8 cellular contexts compared by ENCODE assay signal in the genomic region with DNA sequence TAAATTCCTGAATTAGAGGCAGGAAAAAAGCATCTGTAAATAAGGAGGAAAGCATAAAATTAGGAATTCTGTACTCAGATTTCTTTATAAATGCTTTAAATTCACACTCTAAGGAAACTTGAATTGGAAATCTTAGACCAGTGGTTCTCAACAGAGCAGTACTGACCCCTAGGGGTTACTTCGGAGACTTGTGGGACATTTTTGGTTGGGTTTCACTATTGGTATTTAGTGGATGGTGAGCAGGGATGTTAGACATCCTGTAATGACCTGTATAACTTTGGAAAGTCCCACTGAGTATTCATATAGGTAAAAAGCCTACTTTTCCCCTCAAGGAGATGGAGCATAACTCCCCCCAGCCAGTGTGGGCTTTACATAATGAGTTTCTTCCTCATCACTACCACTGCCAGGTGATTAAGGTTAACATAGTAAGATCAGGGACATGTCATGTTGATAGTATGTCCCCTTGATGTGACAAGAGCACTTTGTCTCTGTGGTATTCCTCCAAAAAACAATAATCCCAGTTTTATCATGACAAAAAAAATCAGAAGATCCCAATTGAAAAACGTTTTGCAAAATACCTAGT. TPM values are rescaled to one million over a fixed set of nuclear protein-coding genes. Genes with fewer than 3 reads are reported as not detected.
DNase-seq lines count a peak whose midpoint lies in the region; ATAC-seq, FAIRE-seq and TF ChIP-seq lines count a peak whose summit lies in the region.

No MANE protein-coding gene starts in this region.

- no peak for TF ChIP-seq CTCF in activated B cell treated with CpG ODN at 0.5 μM for 24 hours (IDR thresholded peaks at IDR 0.05)

- no peak overlapping the region for H3K27ac Mint-ChIP-seq in activated B cell treated with CpG ODN at 0.5 μM for 24 hours
- H3K27ac Mint-ChIP-seq in natural killer cell treated with Interleukin-12 subunit alpha and Interleukin-12 subunit beta and Interleukin-15 and Interleukin-18, amount 100 ng/mL, for 72 hours: peak overlapping the region; percentile 35 to 42

- H3K9me3 Mint-ChIP-seq in activated B cell treated with CpG ODN at 0.5 μM for 24 hours: peaks cover 5% of the 10 kb centered on the region
- no peaks in the 10 kb centered on the region for H3K9me3 Mint-ChIP-seq in natural killer cell treated with Interleukin-12 subunit alpha and Interleukin-12 subunit beta and Interleukin-15 and Interleukin-18, amount 100 ng/mL, for 72 hours

- no peak overlapping the region for H3K4me3 Mint-ChIP-seq in activated B cell treated with CpG ODN at 0.5 μM for 24 hours
- peak overlapping the region; percentile 43 for H3K4me3 Mint-ChIP-seq in natural killer cell treated with Interleukin-12 subunit alpha and Interleukin-12 subunit beta and Interleukin-15 and Interleukin-18, amount 100 ng/mL, for 72 hours

- peaks cover 41% of the 10 kb centered on the region for H3K4me1 Mint-ChIP-seq in activated B cell treated with CpG ODN at 0.5 μM for 24 hours
- H3K4me1 Mint-ChIP-seq in natural killer cell treated with Interleukin-12 subunit alpha and Interleukin-12 subunit beta and Interleukin-15 and Interleukin-18, amount 100 ng/mL, for 72 hours (ENCODE audit: low read depth in 2 of 2): peaks cover 29 to 33% of the 10 kb centered on the region in 2 donors

- intact Hi-C loops in activated B cell treated with CpG ODN at 0.5 μM for 24 hours (cut with micrococcal nuclease): loop anchor here (2.0 to 10.0 kb wide), 7 partner anchors 33 to 1347 kb away; a partner anchor contains a TSS

- POLR2A ChIA-PET in activated B cell treated with CpG ODN at 0.5 μM for 24 hours (lab: Charles Lee): interaction anchor here (0.6 kb wide), 1 partner anchor 33 kb away, joined by 3 read pairs; no protein-coding TSS in a partner anchor

- CTCF ChIA-PET in activated B cell treated with CpG ODN at 0.5 μM for 24 hours (lab: Charles Lee): interaction anchor here (1.6 kb wide), 1 partner anchor 14 kb away, joined by 3 read pairs; no protein-coding TSS in a partner anchor

- H3K36me3 Mint-ChIP-seq in activated B cell treated with CpG ODN at 0.5 μM for 24 hours (ENCODE audit: low read depth): peaks cover 25% of the 10 kb centered on the region
- peaks cover 19% of the 10 kb centered on the region for H3K36me3 Mint-ChIP-seq in natural killer cell treated with Interleukin-12 subunit alpha and Interleukin-12 subunit beta and Interleukin-15 and Interleukin-18, amount 100 ng/mL, for 72 hours

- TF ChIP-seq POLR2A in GM12891 (IDR thresholded peaks at IDR 0.05; ENCODE audit: low read depth, low read length) (no peak), erythroblast (IDR thresholded peaks at IDR 0.05; ENCODE audit: low read length) (no peak)

- ATAC-seq in HG02678 (IDR thresholded peaks at IDR 0.05; ENCODE audit: unreplicated experiment) (peak; percentile 75), activated B cell treated with CpG ODN at 0.5 μM for 24 hours (ENCODE audit: low read depth) (peak; percentile 66), HG03025 (IDR thresholded peaks at IDR 0.05; ENCODE audit: low FRiP score, unreplicated experiment) (no peak)
- ATAC-seq in natural killer cell treated with Interleukin-12 subunit alpha and Interleukin-12 subunit beta and Interleukin-15 and Interleukin-18, amount 100 ng/mL, for 72 hours: peak; percentile 93 to 95

- peak; percentile 78 for FAIRE-seq in GM12891 (lab: Jason Lieb, UNC)

- DNase-seq in AML-193 (lab: John Stamatoyannopoulos, UW): peak; percentile 74 to 80
- no peak for DNase-seq in GM12891 (ENCODE audit: insufficient read length, low spot score)
- peak; percentile 72 for DNase-seq in NCI-H2029 treated with DMSO at 0.1 percent for 48 hours (lab: John Stamatoyannopoulos, UW)
- DNase-seq in activated B cell treated with CpG ODN at 0.5 μM for 24 hours: no peak
- peak; percentile 41 to 62 for DNase-seq in erythroblast (lab: John Stamatoyannopoulos, UW)
- no peak for DNase-seq in natural killer cell treated with Interleukin-12 subunit alpha and Interleukin-12 subunit beta and Interleukin-15 and Interleukin-18, amount 100 ng/mL, for 72 hours (ENCODE audit: low spot score)

- H3K27me3 Mint-ChIP-seq in activated B cell treated with CpG ODN at 0.5 μM for 24 hours: no peaks in the 10 kb centered on the region
- H3K27me3 Mint-ChIP-seq in natural killer cell treated with Interleukin-12 subunit alpha and Interleukin-12 subunit beta and Interleukin-15 and Interleukin-18, amount 100 ng/mL, for 72 hours: no peaks in the 10 kb centered on the region

TF ChIP-seq in GM12891, 5 proteins besides CTCF, POLR2A, EP300 and RAD21:
- no peak for TF ChIP-seq SPI1 (IDR thresholded peaks at IDR 0.05; ENCODE audit: low read depth, low read length)
- no peak for TF ChIP-seq PAX5 (IDR thresholded peaks at IDR 0.05; ENCODE audit: insufficient read depth, low read length, severe bottlenecking)
- no peak for TF ChIP-seq TAF1 (IDR thresholded peaks at IDR 0.05; ENCODE audit: low read depth, low read length)
- TF ChIP-seq POU2F2 (IDR thresholded peaks at IDR 0.05; ENCODE audit: low read depth, low read length): no peak
- TF ChIP-seq POLR2AphosphoS5 (IDR thresholded peaks at IDR 0.05; ENCODE audit: low read depth, low read length): no peak

RNA-seq across cellular contexts. Expression of a gene that starts 31.0 kb away (rescaled TPM):
- polyA plus RNA-seq in GM12891 (2012; ENCODE audit: low read depth, missing spikeins): 108 TPM
- total RNA-seq in activated B cell treated with CpG ODN at 0.5 μM for 24 hours: 52.0 and 52.4 TPM in 2 replicates
- 100 to 1,000 TPM in 1 of 2 donors, 10 to 100 TPM in 1; 83.4 to 127 TPM for total RNA-seq in natural killer cell treated with Interleukin-12 subunit alpha and Interleukin-12 subunit beta and Interleukin-15 and Interleukin-18, amount 100 ng/mL, for 72 hours

RNA-seq across cellular contexts. Expression of a gene that starts 32.2 kb away (rescaled TPM):
- polyA plus RNA-seq in GM12891 (2012; ENCODE audit: low read depth, missing spikeins): 2.4 TPM
- 19.4 and 25.7 TPM in 2 replicates for total RNA-seq in activated B cell treated with CpG ODN at 0.5 μM for 24 hours
- total RNA-seq in natural killer cell treated with Interleukin-12 subunit alpha and Interleukin-12 subunit beta and Interleukin-15 and Interleukin-18, amount 100 ng/mL, for 72 hours: 10 to 100 TPM; 27.7 to 34.2 TPM

RNA-seq across cellular contexts. Expression of a gene that starts 43.1 kb away (rescaled TPM):
- polyA plus RNA-seq in GM12891 (2012; ENCODE audit: low read depth, missing spikeins): 0.21 TPM
- total RNA-seq in activated B cell treated with CpG ODN at 0.5 μM for 24 hours: 1.1 and 2.0 TPM in 2 replicates
- under 1 TPM; 0.12 to 0.22 TPM for total RNA-seq in natural killer cell treated with Interleukin-12 subunit alpha and Interleukin-12 subunit beta and Interleukin-15 and Interleukin-18, amount 100 ng/mL, for 72 hours

Comparison
In these comparisons a context has a peak if more than half of its experiments do, and no peak if none do; other contexts are left out.
1. DNase-seq: peak in AML-193 (2 of 2), NCI-H2029 treated with DMSO at 0.1 percent for 48 hours (single experiment) and erythroblast (2 of 2); none in GM12891 (single experiment), activated B cell treated with CpG ODN at 0.5 μM for 24 hours (single experiment) and natural killer cell treated with Interleukin-12 subunit alpha and Interleukin-12 subunit beta and Interleukin-15 and Interleukin-18, amount 100 ng/mL, for 72 hours (single experiment).